In the genomic region with DNA sequence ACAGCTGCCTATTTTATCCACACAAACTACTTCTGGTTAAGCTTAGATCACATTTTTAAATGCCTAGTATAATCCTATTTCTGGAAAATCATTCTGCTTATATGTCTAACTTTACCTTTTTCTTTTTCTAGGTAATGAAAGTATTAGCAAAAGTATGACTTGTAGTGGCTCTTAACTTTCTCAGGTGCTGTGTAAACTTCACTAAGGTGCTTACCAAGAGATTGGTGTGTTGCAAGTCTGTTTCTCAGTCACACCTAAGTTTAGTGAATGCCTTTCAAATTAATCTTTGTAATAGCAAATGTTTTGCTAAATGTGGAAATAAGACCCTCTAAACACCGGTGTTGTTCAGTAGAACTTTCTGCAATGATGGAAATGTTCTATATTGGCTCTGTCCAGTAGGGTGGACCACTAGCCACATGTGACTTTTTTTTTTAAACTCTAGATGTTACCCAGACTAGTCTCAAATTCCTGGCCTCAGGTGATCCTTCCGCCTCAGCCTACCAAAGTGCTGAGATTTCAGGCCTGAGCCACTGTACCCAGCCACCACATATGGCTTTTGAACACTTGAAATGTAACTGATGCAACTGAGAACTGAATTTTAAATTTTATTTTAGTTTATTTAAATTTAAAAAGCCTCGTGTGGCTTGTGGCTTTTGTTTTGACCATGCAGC, we compare ENCODE assay signal across 28 cellular contexts. TPM values are rescaled to one million over a fixed set of nuclear protein-coding genes. Genes with fewer than 3 reads are reported as not detected.
"Had no signal": no experiment of that assay in that cellular context is flagged by ENCODE, and none has a peak within 500 bp of the region (broad histone marks: within the 10 kb centered on the region; RNA-seq: fewer than 3 reads in every experiment).

No MANE protein-coding gene starts in this region.

- DNase-seq: effector CD4-positive, alpha-beta T cell; endodermal cell; heart right ventricle; islet precursor cell; mucosa of descending colon; naive thymus-derived CD8-positive, alpha-beta T cell; posterior cingulate gyrus; sigmoid colon; stimulated activated CD4-positive, alpha-beta T cell treated with anti-CD3 and anti-CD28 coated beads, Interleukin-2, amount 100 ng/mL, for 24 hours; stimulated activated CD4-positive, alpha-beta T cell treated with anti-CD3 and anti-CD28 coated beads, Interleukin-4, amount 100 ng/mL, for 4 hours; stimulated activated naive CD4-positive, alpha-beta T cell; stomach; substantia nigra; trophoblast cell; uterus had no signal

- H3K9me3 ChIP-seq: heart right ventricle, mucosa of descending colon, neutrophil, right atrium auricular region, sigmoid colon, stomach, uterus had no signal

- H3K36me3 ChIP-seq: neutrophil, right atrium auricular region, sigmoid colon, uterus had no signal

- H3K27ac Mint-ChIP-seq: endodermal cell had no signal

- H3K27me3 Mint-ChIP-seq: naive thymus-derived CD8-positive, alpha-beta T cell had no signal

- H3K4me3 Mint-ChIP-seq: endodermal cell; naive thymus-derived CD8-positive, alpha-beta T cell had no signal

- ATAC-seq: left lobe of liver; mucosa of descending colon; naive thymus-derived CD8-positive, alpha-beta T cell had no signal

- H3K4me1 ChIP-seq: sigmoid colon, uterus had no signal

- H3K27ac ChIP-seq: coronary artery, heart right ventricle, neutrophil, right atrium auricular region, sigmoid colon, skin epidermis, stomach had no signal

- H3K4me3 ChIP-seq: coronary artery, heart right ventricle, mucosa of descending colon, right atrium auricular region, sigmoid colon, skin epidermis, stomach, uterus had no signal

- H3K27me3 ChIP-seq: heart right ventricle, neutrophil, right atrium auricular region, sigmoid colon, stomach, uterus had no signal

- H3K9me3 Mint-ChIP-seq: endodermal cell; naive thymus-derived CD8-positive, alpha-beta T cell had no signal

RNA-seq across cellular contexts. Expression of a gene that starts 26.4 kb away (rescaled TPM):
- total RNA-seq: chondrocyte; dermis microvascular lymphatic vessel endothelial cell; endodermal cell; frontal cortex; glomerular endothelial cell; left lobe of liver; lung microvascular endothelial cell; mesenteric fat pad; naive thymus-derived CD8-positive, alpha-beta T cell; osteocyte; right atrium auricular region; sigmoid colon had no signal
- polyA plus RNA-seq: neural cell had no signal

RNA-seq across cellular contexts. Expression of a gene that starts 28.3 kb away (rescaled TPM):
- total RNA-seq: naive thymus-derived CD8-positive, alpha-beta T cell had no signal
- polyA plus RNA-seq: naive thymus-derived CD8-positive, alpha-beta T cell had no signal
